Comparison of ENCODE assay signal across 9 cellular contexts in the genomic region with DNA sequence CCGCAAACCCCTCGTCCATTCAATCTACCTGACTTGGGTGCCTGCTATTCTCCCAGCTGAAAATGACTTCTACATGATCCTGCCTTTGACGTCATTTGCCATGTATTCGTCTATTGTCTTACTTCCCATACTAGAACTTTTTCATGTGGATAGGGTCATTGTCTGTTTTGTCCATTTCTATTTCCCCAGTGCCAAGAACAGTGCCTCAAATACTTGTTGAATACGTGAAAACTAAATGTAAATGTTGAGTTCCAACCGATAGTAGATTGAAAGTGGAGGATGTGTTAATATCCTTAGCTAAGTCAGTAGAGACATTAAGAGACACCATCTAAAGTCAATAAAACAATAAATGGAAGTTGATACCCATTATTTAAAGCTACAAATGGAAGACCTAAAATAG. TPM values are rescaled to one million over a fixed set of nuclear protein-coding genes. Genes with fewer than 3 reads are reported as not detected.
DNase-seq lines count a peak whose midpoint lies in the region; ATAC-seq and TF ChIP-seq lines count a peak whose summit lies in the region.
"Had no signal": no experiment of that assay in that cellular context is flagged by ENCODE, and none has a peak within 500 bp of the region (broad histone marks: within the 10 kb centered on the region; RNA-seq: fewer than 3 reads in every experiment).

No MANE protein-coding gene starts in this region.

- H3K27ac ChIP-seq in SK-N-SH (ENCODE audit: low read depth in 2 of 2, low read length in 1 of 2) (peak overlapping the region in 1 of 2 experiments; percentile 80; a peak in 2 of 4 replicates), iPS-20b (ENCODE audit: low read length) (no peak overlapping the region), suprapubic skin (no peak overlapping the region)

- H3F3A ChIP-seq in SK-N-SH (replicated peaks; ENCODE audit: insufficient read depth) = no peaks in the 10 kb centered on the region

- TF ChIP-seq EP300 in SK-N-SH (IDR thresholded peaks at IDR 0.05; ENCODE audit: borderline replicate concordance in 1 of 2, low read depth in 1 of 2, low read length in 1 of 2) = no peak
- no peak for TF ChIP-seq EP300 in suprapubic skin (IDR thresholded peaks at IDR 0.05)

- no peak for TF ChIP-seq POLR2A in suprapubic skin (IDR thresholded peaks at IDR 0.05)

- H3K9ac ChIP-seq in SK-N-SH (peak overlapping the region; percentile 81), iPS-20b (ENCODE audit: low read depth, low read length) (peak overlapping the region; percentile 84; the same call in 1 of the 2 replicates)

- DNase-seq in SK-N-SH (no peak), WTC11 (ENCODE audit: low spot score) (no peak), suprapubic skin (ENCODE audit: low spot score in 2 of 2) (no peak), SIG-M5 (lab: John Stamatoyannopoulos, UW) (no peak), NCI-H1436 treated with DMSO at 0.1 percent for 48 hours (lab: John Stamatoyannopoulos, UW) (no peak)

- POLR2A ChIA-PET in SK-N-SH (lab: Yijun Ruan, JAX) = interaction anchor here (1.2 kb wide), 1 partner anchor 8 kb away, joined by 4 read pairs; no protein-coding TSS in a partner anchor
- POLR2A ChIA-PET in WTC11 (lab: Charles Lee) = no interaction called here

- peaks cover 6% of the 10 kb centered on the region; the same call in 1 of the 2 replicates for H3K9me3 Mint-ChIP-seq in WTC11

- H3K36me3 ChIP-seq in SK-N-SH (replicated peaks in 1 of 2; ENCODE audit: control insufficient read depth in 1 of 2, insufficient read depth in 2 of 2, low read length in 1 of 2) (peaks cover 15 to 20% of the 10 kb centered on the region in 2 experiments), iPS-20b (ENCODE audit: insufficient read depth, low read depth, low read length) (no peaks in the 10 kb centered on the region), suprapubic skin (peaks cover 19% of the 10 kb centered on the region)

- peaks cover 9% of the 10 kb centered on the region for H3K4me1 Mint-ChIP-seq in WTC11

- no peaks in the 10 kb centered on the region for H3K27me3 ChIP-seq in SK-N-SH (ENCODE audit: insufficient read depth)
- no peaks in the 10 kb centered on the region for H3K27me3 ChIP-seq in iPS-20b (ENCODE audit: insufficient read depth, low read length)
- H3K27me3 ChIP-seq in suprapubic skin = no peaks in the 10 kb centered on the region

- peaks cover 15% of the 10 kb centered on the region for H3K27me3 Mint-ChIP-seq in WTC11 (ENCODE audit: low read depth)

- peaks cover 5% of the 10 kb centered on the region for H3K36me3 Mint-ChIP-seq in WTC11

- peak overlapping the region; percentile 97 for H2AFZ ChIP-seq in SK-N-SH (ENCODE audit: low read depth)

- peaks cover 0 to 10% of the 10 kb centered on the region in 2 experiments; a peak in 3 of 4 replicates for H3K4me1 ChIP-seq in SK-N-SH (ENCODE audit: control insufficient read depth in 1 of 2, insufficient read depth in 2 of 2, low read depth in 1 of 2, low read length in 1 of 2)
- H3K4me1 ChIP-seq in iPS-20b (ENCODE audit: insufficient read depth, low read length) = no peaks in the 10 kb centered on the region
- H3K4me1 ChIP-seq in suprapubic skin = peaks cover 24% of the 10 kb centered on the region

- H3K9me3 ChIP-seq in SK-N-SH (no peaks in the 10 kb centered on the region), iPS-20b (ENCODE audit: insufficient read depth, low read depth, low read length) (no peaks in the 10 kb centered on the region), suprapubic skin (no peaks in the 10 kb centered on the region)

- H3K4me2 ChIP-seq in SK-N-SH = peak overlapping the region; percentile 76

- H3K9me2 ChIP-seq in SK-N-SH = no peaks in the 10 kb centered on the region

- H4K20me1 ChIP-seq in SK-N-SH (ENCODE audit: insufficient read depth) = no peaks in the 10 kb centered on the region

- peak overlapping the region; percentile 24; the same call in 1 of the 2 replicates for H3K27ac Mint-ChIP-seq in WTC11

- peak overlapping the region; percentile 77 for H3K4me3 Mint-ChIP-seq in WTC11

- no peaks in the 10 kb centered on the region; the same call in 1 of the 2 replicates for H3K79me2 ChIP-seq in SK-N-SH (ENCODE audit: insufficient read depth)

- no peak for TF ChIP-seq CTCF in SK-N-SH (IDR thresholded peaks at IDR 0.05)
- no peak for TF ChIP-seq CTCF in WTC11 (IDR thresholded peaks at IDR 0.05)
- no peak for TF ChIP-seq CTCF in suprapubic skin (IDR thresholded peaks at IDR 0.05)

- CTCF ChIA-PET in SK-N-SH (lab: Yijun Ruan, JAX) (interaction anchor here (0.6 to 2.9 kb wide), 6 partner anchors 8 to 425 kb away, joined by 3 to 10 read pairs (median 4); a partner anchor contains a TSS), WTC11 (lab: Charles Lee) (interaction anchor here (1.0 to 2.7 kb wide), 4 partner anchors 30 to 420 kb away, joined by 3 to 18 read pairs (median 10); a partner anchor contains a TSS)

- H3K4me3 ChIP-seq in SK-N-SH (ENCODE audit: low read depth in 2 of 2, low read length in 1 of 2) = peak overlapping the region; percentile 73 to 79
- H3K4me3 ChIP-seq in iPS-20b (ENCODE audit: low read length) = peak overlapping the region; percentile 74
- peak overlapping the region; percentile 65 for H3K4me3 ChIP-seq in suprapubic skin

- no peak for TF ChIP-seq RAD21 in SK-N-SH (IDR thresholded peaks at IDR 0.05; ENCODE audit: low read length)

- 46% methylated on average over 6 of the region's 6 CpGs for WGBS in SK-N-SH (ENCODE audit: low lambda C conversion rate)
- WGBS in suprapubic skin = 39% methylated on average over 6 of the region's 6 CpGs

- no peak for ATAC-seq in SK-N-SH treated with all-trans-retinoic acid at 6 μM for 48 hours
- ATAC-seq in WTC11 = no peak
- no peak for ATAC-seq in GM21529 (IDR thresholded peaks at IDR 0.05; ENCODE audit: unreplicated experiment)

TF ChIP-seq in SK-N-SH, 30 proteins besides CTCF, POLR2A, EP300 and RAD21 (continues in another document):
- TF ChIP-seq JUND (IDR thresholded peaks at IDR 0.05) = no peak
- TF ChIP-seq TEAD4 (IDR thresholded peaks at IDR 0.05; ENCODE audit: borderline replicate concordance, insufficient read depth) = no peak
- TF ChIP-seq, protein P1, sequence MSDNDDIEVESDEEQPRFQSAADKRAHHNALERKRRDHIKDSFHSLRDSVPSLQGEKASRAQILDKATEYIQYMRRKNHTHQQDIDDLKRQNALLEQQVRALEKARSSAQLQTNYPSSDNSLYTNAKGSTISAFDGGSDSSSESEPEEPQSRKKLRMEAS (IDR thresholded peaks at IDR 0.05; ENCODE audit: low read depth) = no peak
- TF ChIP-seq NRF1 (IDR thresholded peaks at IDR 0.05; ENCODE audit: low read depth, low read length) = no peak
- TF ChIP-seq GABPA (IDR thresholded peaks at IDR 0.05; ENCODE audit: low read depth) = no peak
- TF ChIP-seq MXI1 (IDR thresholded peaks at IDR 0.05; ENCODE audit: low read depth, low read length) = no peak
- TF ChIP-seq FOXM1 (IDR thresholded peaks at IDR 0.05; ENCODE audit: low read depth) = no peak
- TF ChIP-seq RFX5 (IDR thresholded peaks at IDR 0.05; ENCODE audit: low read length) = no peak

TF ChIP-seq in SK-N-SH treated with all-trans-retinoic acid at 6 μM for 48 hours, 23 proteins besides CTCF, POLR2A, EP300 and RAD21 (continues in another document):
- TF ChIP-seq ARNTL (CRISPR knock-in tag; IDR thresholded peaks at IDR 0.05; ENCODE audit: borderline replicate concordance, low read depth) (no peak), PPARA (CRISPR knock-in tag; IDR thresholded peaks at IDR 0.05; ENCODE audit: borderline replicate concordance) (no peak), TOX (CRISPR knock-in tag; IDR thresholded peaks at IDR 0.05; ENCODE audit: borderline replicate concordance) (no peak), BACH2 (CRISPR knock-in tag; IDR thresholded peaks at IDR 0.05; ENCODE audit: borderline replicate concordance) (no peak)

TF ChIP-seq in WTC11, 78 proteins besides CTCF, POLR2A, EP300 and RAD21:
- TF ChIP-seq SMAD3 (CRISPR knock-in tag; IDR thresholded peaks at IDR 0.05; ENCODE audit: borderline replicate concordance) = no peak

RNA-seq across cellular contexts. Expression of a gene that starts 0.9 kb away (rescaled TPM):
- polyA plus RNA-seq in SK-N-SH (2012; rRNA removed) = 4.9 and 6.1 TPM in 2 replicates
- 4.9 and 6.0 TPM in 2 replicates for polyA plus RNA-seq in SK-N-SH (2012; cell fraction: cytosol; rRNA removed)
- 9.3 and 12.4 TPM in 2 replicates for polyA plus RNA-seq in SK-N-SH (2012; cell fraction: nucleus; rRNA removed)
- total RNA-seq in WTC11 (2021) (8.2 to 10.7 TPM (median 8.7 TPM) in 3 replicates), suprapubic skin (10 to 100 TPM in 1 of 4 donors, 1 to 10 TPM in 3; 5.6 to 16.6 (median 7.4) TPM)

RNA-seq across cellular contexts. Expression of a gene that starts 13.3 kb away (rescaled TPM):
- not detected in 2 replicates for polyA plus RNA-seq in SK-N-SH (2012; rRNA removed)
- not detected in 2 replicates for polyA plus RNA-seq in SK-N-SH (2012; cell fraction: cytosol; rRNA removed)
- polyA plus RNA-seq in SK-N-SH (2012; cell fraction: nucleus; rRNA removed) = not detected in 2 replicates
- not detected in 3 replicates for total RNA-seq in WTC11 (2021)
- not detected for total RNA-seq in suprapubic skin
- total RNA-seq: Daoy had no signal

RNA-seq across cellular contexts. Expression of a gene that starts 25.6 kb away (rescaled TPM):
- polyA plus RNA-seq in SK-N-SH (2012; rRNA removed) = not detected in 2 replicates
- polyA plus RNA-seq in SK-N-SH (2012; cell fraction: cytosol; rRNA removed) = not detected in 2 replicates
- polyA plus RNA-seq in SK-N-SH (2012; cell fraction: nucleus; rRNA removed) = not detected in 2 replicates
- total RNA-seq in WTC11 (2021) (not detected in 3 replicates), suprapubic skin (not detected)
- total RNA-seq: Daoy had no signal

RNA-seq across cellular contexts. Expression of a gene that starts 30.2 kb away (rescaled TPM):
- polyA plus RNA-seq in SK-N-SH (2012; rRNA removed) = not detected in 2 replicates
- polyA plus RNA-seq in SK-N-SH (2012; cell fraction: cytosol; rRNA removed) = not detected in 2 replicates
- polyA plus RNA-seq in SK-N-SH (2012; cell fraction: nucleus; rRNA removed) = not detected in 2 replicates
- not detected in 3 replicates for total RNA-seq in WTC11 (2021)
- total RNA-seq in suprapubic skin = not detected
- total RNA-seq: Daoy had no signal

RNA-seq across cellular contexts. Expression of a gene that starts 36.7 kb away (rescaled TPM):
- not detected in 2 replicates for polyA plus RNA-seq in SK-N-SH (2012; rRNA removed)
- polyA plus RNA-seq in SK-N-SH (2012; cell fraction: cytosol; rRNA removed) = not detected in 2 replicates
- not detected in 2 replicates for polyA plus RNA-seq in SK-N-SH (2012; cell fraction: nucleus; rRNA removed)
- total RNA-seq in WTC11 (2021) = not detected in 3 replicates
- under 1 TPM in 2 of 4 donors, not detected in 2; 0.24 to 0.34 TPM for total RNA-seq in suprapubic skin
- total RNA-seq: Daoy had no signal
